Comparison of ENCODE assay signal across 28 cellular contexts in the genomic region with DNA sequence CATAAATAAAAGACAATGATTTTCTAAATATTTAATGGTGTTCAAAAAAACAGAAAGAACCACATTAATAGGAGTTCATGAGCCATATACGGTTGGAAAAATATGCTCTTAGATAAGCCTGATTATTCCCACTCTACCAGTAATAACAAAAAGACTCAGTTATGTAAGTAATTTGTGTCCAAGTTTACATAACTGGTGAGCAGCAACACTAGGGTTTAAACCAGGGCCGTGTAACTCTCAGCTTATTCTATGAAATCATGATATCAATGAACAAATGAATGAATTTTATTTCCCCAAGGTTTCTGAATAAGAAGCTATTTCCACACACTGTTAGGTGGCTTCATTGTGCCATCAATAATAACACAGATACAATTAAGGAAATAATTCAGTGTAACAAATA.
"Had no signal": no experiment of that assay in that cellular context is flagged by ENCODE, and none has a peak within 500 bp of the region (broad histone marks: within the 10 kb centered on the region; RNA-seq: fewer than 3 reads in every experiment).

No MANE protein-coding gene starts in this region.

- H3K4me1 ChIP-seq: adrenal gland, body of pancreas had no signal

- DNase-seq: activated B cell treated with CpG ODN at 0.5 μM for 24 hours; activated CD4-positive, alpha-beta memory T cell treated with anti-CD3 and anti-CD28 coated beads for 36 hours; activated CD4-positive, alpha-beta T cell treated with anti-CD3 and anti-CD28 coated beads for 48 hours; activated CD8-positive, alpha-beta memory T cell treated with anti-CD3 and anti-CD28 coated beads, Interleukin-2, amount 10 ng/mL, durations not matched to agents 7 days and 5 days; activated CD8-positive, alpha-beta memory T cell treated with anti-CD3 and anti-CD28 coated beads, Interleukin-2, amount 50 U/mL, for 4 hours; activated CD8-positive, alpha-beta T cell treated with anti-CD3 and anti-CD28 coated beads, Interleukin-2, amount 10 ng/mL, durations not matched to agents 7 days and 5 days; activated effector memory CD4-positive, alpha-beta T cell treated with anti-CD3 and anti-CD28 coated beads, Interleukin-2, amount 50 U/mL, for 16 hours; activated naive CD4-positive, alpha-beta T cell treated with anti-CD3 and anti-CD28 coated beads for 36 hours; activated naive CD8-positive, alpha-beta T cell treated with anti-CD3 and anti-CD28 coated beads for 36 hours; activated naive CD8-positive, alpha-beta T cell treated with anti-CD3 and anti-CD28 coated beads, Interleukin-2, amount 50 U/mL, for 24 hours; activated T-cell treated with anti-CD3 and anti-CD28 coated beads, Interleukin-2, amount 50 U/mL, for 1 hour; activated T-cell treated with anti-CD3 and anti-CD28 coated beads, Interleukin-2, amount 50 U/mL, for 48 hours; adrenal gland; amygdala; aorta; body of pancreas; dorsolateral prefrontal cortex; effector memory CD8-positive, alpha-beta T cell; erythroblast; foreskin melanocyte; head of caudate nucleus; T-helper 1 cell; T-helper 17 cell; T1000; WERI-Rb-1 had no signal

- H3K27ac ChIP-seq: adrenal gland, body of pancreas, coronary artery, dorsolateral prefrontal cortex, esophagus muscularis mucosa, WERI-Rb-1 had no signal

- H3K4me3 ChIP-seq: adrenal gland, body of pancreas, coronary artery, dorsolateral prefrontal cortex, esophagus muscularis mucosa had no signal

- H3K36me3 ChIP-seq: adrenal gland, esophagus muscularis mucosa, WERI-Rb-1 had no signal

- H3K9me3 ChIP-seq: body of pancreas, esophagus muscularis mucosa had no signal

- ATAC-seq: activated CD4-positive, CD25-positive, alpha-beta regulatory T cell treated with anti-CD3 and anti-CD28 coated beads, Interleukin-2, amount 50 U/mL, for 24 hours; activated CD8-positive, alpha-beta memory T cell treated with anti-CD3 and anti-CD28 coated beads, Interleukin-2, amount 10 ng/mL, durations not matched to agents 7 days and 5 days; activated CD8-positive, alpha-beta T cell treated with anti-CD3 and anti-CD28 coated beads, Interleukin-2, amount 10 ng/mL, durations not matched to agents 7 days and 5 days; activated naive CD8-positive, alpha-beta T cell treated with anti-CD3 and anti-CD28 coated beads, Interleukin-2, amount 50 U/mL, for 24 hours; body of pancreas; effector memory CD8-positive, alpha-beta T cell; T-helper 17 cell had no signal

- H3K27me3 ChIP-seq: adrenal gland, body of pancreas, dorsolateral prefrontal cortex, esophagus muscularis mucosa had no signal
